Comparison of ENCODE assay signal across 8 cellular contexts in genomic region chr9:117783828-117784227, GRCh38.
A peak's percentile ranks its signal among the peaks of the same experiment; 100 is the strongest.
DNase-seq lines count a peak whose midpoint lies in the region; ATAC-seq and TF ChIP-seq lines count a peak whose summit lies in the region.

No MANE protein-coding gene starts in this region.

- DNase-seq in CD1c-positive myeloid dendritic cell (ENCODE audit: extremely low spot score), result peak; percentile 68
- DNase-seq in GM19240 (ENCODE audit: insufficient read length, low spot score), result peak; percentile 27
- DNase-seq in activated CD4-positive, alpha-beta T cell treated with anti-CD3 and anti-CD28 coated beads, Interleukin-2, amount 50 U/mL, for 48 hours, result peak; percentile 5 to 9
- peak; percentile 46 for DNase-seq in naive B cell
- no peak for DNase-seq in osteocyte (ENCODE audit: extremely low spot score, unreplicated experiment)
- no peak for DNase-seq in DMS 273 treated with DMSO at 0.1 percent for 48 hours (lab: John Stamatoyannopoulos, UW)
- DNase-seq in COR-L47 (lab: John Stamatoyannopoulos, UW), result no peak

- H3K36me3 Mint-ChIP-seq in naive B cell, result no peaks in the 10 kb centered on the region
- H3K36me3 Mint-ChIP-seq in osteocyte (ENCODE audit: unreplicated experiment), result no peaks in the 10 kb centered on the region

- peaks cover 0 to 8% (median 3%) of the 10 kb centered on the region in 3 donors for H3K27me3 Mint-ChIP-seq in naive B cell
- no peaks in the 10 kb centered on the region for H3K27me3 Mint-ChIP-seq in osteocyte (ENCODE audit: unreplicated experiment)

- no peak for TF ChIP-seq CTCF in osteocyte (IDR thresholded peaks at IDR 0.05)

- H3K4me1 Mint-ChIP-seq in naive B cell (no peaks in the 10 kb centered on the region), osteocyte (ENCODE audit: unreplicated experiment) (no peaks in the 10 kb centered on the region)

- H3K9me3 Mint-ChIP-seq in naive B cell (no peaks in the 10 kb centered on the region), osteocyte (ENCODE audit: unreplicated experiment) (no peaks in the 10 kb centered on the region)

- ATAC-seq in HG03108 (IDR thresholded peaks at IDR 0.05; ENCODE audit: unreplicated experiment) (peak; percentile 83), naive B cell (ENCODE audit: low read depth in 2 of 2) (peak; percentile 87)

- no peak overlapping the region for H3K4me3 Mint-ChIP-seq in naive B cell
- no peak overlapping the region for H3K4me3 Mint-ChIP-seq in osteocyte (ENCODE audit: unreplicated experiment)

- no peak overlapping the region for H3K27ac Mint-ChIP-seq in naive B cell
- H3K27ac Mint-ChIP-seq in osteocyte (ENCODE audit: unreplicated experiment), result no peak overlapping the region

Comparison
In these comparisons a context has a peak if more than half of its experiments do, and no peak if none do; other contexts are left out.
1. DNase-seq: peak in CD1c-positive myeloid dendritic cell (single experiment), GM19240 (single experiment), activated CD4-positive, alpha-beta T cell treated with anti-CD3 and anti-CD28 coated beads, Interleukin-2, amount 50 U/mL, for 48 hours (2 of 2) and naive B cell (single experiment); none in osteocyte (single experiment), DMS 273 treated with DMSO at 0.1 percent for 48 hours (single experiment) and COR-L47 (single experiment).